1 cellular context compared by ENCODE assay signal in genomic region chrX:119637421-119637820, GRCh38.
A peak's percentile ranks its signal among the peaks of the same experiment; 100 is the strongest.
TF ChIP-seq lines count a peak whose summit lies in the region.

No MANE protein-coding gene starts in this region.

TF ChIP-seq in GM12878, 131 proteins besides CTCF, POLR2A, EP300 and RAD21:
- TF ChIP-seq HDGF (IDR thresholded peaks at IDR 0.05), result peak; percentile 45; the same call in 1 of the 2 replicates
